Comparison of ENCODE assay signal across 8 cellular contexts in the genomic region with DNA sequence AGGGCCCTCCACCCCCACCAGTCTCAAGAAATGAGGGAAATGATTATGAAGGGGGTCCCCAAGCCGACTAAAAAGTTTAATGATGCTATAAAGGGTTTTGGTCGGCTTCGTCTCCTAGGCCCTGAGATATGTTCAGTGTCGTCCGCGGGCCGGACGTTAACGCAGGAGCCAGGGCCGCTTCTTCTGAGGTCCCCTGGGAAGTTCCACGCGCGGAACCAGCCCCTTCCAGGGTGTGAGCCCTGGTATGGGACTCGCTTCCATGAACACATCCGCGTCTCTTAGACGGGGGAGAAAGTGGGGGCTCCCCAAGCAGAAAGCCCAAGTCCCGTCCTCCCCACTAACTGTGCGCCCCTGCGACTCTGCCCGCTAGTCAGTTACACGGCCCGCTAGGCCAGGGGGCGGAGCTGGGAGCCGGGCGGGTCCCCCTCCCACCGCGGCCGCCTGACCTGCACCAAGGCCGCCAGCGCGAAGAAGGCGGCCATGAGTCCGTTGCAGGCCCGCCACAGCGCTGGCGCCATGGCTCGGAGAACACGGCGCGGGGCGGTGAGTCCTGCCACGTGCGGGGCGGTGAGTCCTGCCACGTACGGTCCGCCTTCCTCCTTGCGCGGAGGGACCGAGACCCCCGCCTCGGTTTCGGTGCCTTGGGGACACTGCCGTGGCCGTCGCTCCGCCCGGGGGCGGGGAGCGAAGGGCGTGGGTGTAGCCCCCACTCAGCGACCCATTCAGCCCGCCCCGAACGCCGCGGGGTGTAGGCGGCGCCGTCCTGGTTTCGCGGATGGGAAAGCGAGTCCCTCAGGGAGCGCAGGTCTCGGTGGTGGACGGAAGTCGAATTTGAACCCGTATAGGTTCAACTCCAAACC. TPM values are rescaled to one million over a fixed set of nuclear protein-coding genes. Genes with fewer than 3 reads are reported as not detected.
DNase-seq lines count a peak whose midpoint lies in the region; TF ChIP-seq lines count a peak whose summit lies in the region.

A gene (minus strand): TSS at position 690 of the 860 bp plus-strand sequence. CDS start 172 bp downstream, at position 518.

- H3K4me2 ChIP-seq in H9 (ENCODE audit: insufficient read depth, insufficient read length, low read length) = peak within 1 kb of the TSS; percentile 65
- peak within 1 kb of the TSS; percentile 51 for H3K4me2 ChIP-seq in neuronal stem cell (ENCODE audit: insufficient read depth, low read length, poor library complexity, severe bottlenecking)

- H2BK20ac ChIP-seq in H9 (ENCODE audit: low read depth, low read length, poor library complexity, severe bottlenecking) = no peak within 1 kb of the TSS

- H3K9me3 ChIP-seq in H9 (ENCODE audit: control insufficient read depth, low read depth, low read length) = no peaks in the 10 kb centered on the region
- H3K9me3 ChIP-seq in neuronal stem cell (replicated peaks in 1 of 2; ENCODE audit: control insufficient read depth in 2 of 2, insufficient read depth in 1 of 2, low read depth in 1 of 2, low read length in 2 of 2) = no peaks in the 10 kb centered on the region
- H3K9me3 ChIP-seq in thyroid gland = no peaks in the 10 kb centered on the region

- no peak within 1 kb of the TSS for H2BK12ac ChIP-seq in H9 (ENCODE audit: insufficient read length, low read depth, low read length)
- peak within 1 kb of the TSS; percentile 36 for H2BK12ac ChIP-seq in neuronal stem cell (ENCODE audit: low read length)

- peak within 1 kb of the TSS; percentile 94 to 98 (median 95) for H3K27ac Mint-ChIP-seq in H9
- peak within 1 kb of the TSS; percentile 86 for H3K27ac Mint-ChIP-seq in activated naive CD4-positive, alpha-beta T cell treated with anti-CD3 and anti-CD28 coated beads, Interleukin-2, amount 50 U/mL, for 24 hours

- H3K4me1 ChIP-seq in H9 (ENCODE audit: insufficient read depth, low read length) (no peaks in the 10 kb centered on the region; the same call in 1 of the 2 replicates), neuronal stem cell (ENCODE audit: control insufficient read depth in 2 of 2, insufficient read depth in 1 of 2, low read depth in 1 of 2, low read length in 2 of 2) (peaks cover 1 to 4% of the 10 kb centered on the region in 2 donors), thyroid gland (peaks cover 0 to 4% of the 10 kb centered on the region in 2 donors)

- no peaks in the 10 kb centered on the region for H3K79me2 ChIP-seq in H9 (ENCODE audit: insufficient read depth, low read length)

- no peaks in the 10 kb centered on the region for H3K27me3 ChIP-seq in H9 (ENCODE audit: insufficient read depth, low read length)
- peaks cover 0 to 11% (median 3%) of the 10 kb centered on the region in 3 experiments for H3K27me3 ChIP-seq in neuronal stem cell (ENCODE audit: control insufficient read depth in 3 of 3, insufficient read depth in 3 of 3, low read depth in 1 of 3, low read length in 3 of 3)
- H3K27me3 ChIP-seq in thyroid gland = no peaks in the 10 kb centered on the region

- peaks cover 0 to 2% of the 10 kb centered on the region in 2 experiments; a peak in 4 of 5 replicates for H3K9me3 Mint-ChIP-seq in H9
- H3K9me3 Mint-ChIP-seq in activated naive CD4-positive, alpha-beta T cell treated with anti-CD3 and anti-CD28 coated beads, Interleukin-2, amount 50 U/mL, for 24 hours = no peaks in the 10 kb centered on the region

- no peaks in the 10 kb centered on the region for H3K23me2 ChIP-seq in H9 (ENCODE audit: insufficient read length, low read depth, low read length, poor library complexity, severe bottlenecking)

- no peak within 1 kb of the TSS for H3K23ac ChIP-seq in H9 (ENCODE audit: insufficient read length, low read depth, low read length)
- peak within 1 kb of the TSS; percentile 57 for H3K23ac ChIP-seq in neuronal stem cell (ENCODE audit: low read depth, low read length, poor library complexity)

- H2BK15ac ChIP-seq in H9 (ENCODE audit: low read depth, low read length) = no peak within 1 kb of the TSS
- peak within 1 kb of the TSS; percentile 50 for H2BK15ac ChIP-seq in neuronal stem cell (ENCODE audit: low read length)

- H3K9ac ChIP-seq in H9 (ENCODE audit: extremely low read depth, insufficient read length, low read length) (peak within 1 kb of the TSS; percentile 48), neuronal stem cell (ENCODE audit: low read depth, low read length, poor library complexity) (peak within 1 kb of the TSS; percentile 68)

- H3K79me1 ChIP-seq in H9 (ENCODE audit: insufficient read depth, low read depth, low read length, poor library complexity, severe bottlenecking) (no peaks in the 10 kb centered on the region), neuronal stem cell (ENCODE audit: low read depth, low read length) (no peaks in the 10 kb centered on the region)

- H4K91ac ChIP-seq in H9 (ENCODE audit: insufficient read length, low read depth, low read length) (no peak within 1 kb of the TSS), neuronal stem cell (ENCODE audit: low read depth, low read length, poor library complexity) (no peak within 1 kb of the TSS)

- peak within 1 kb of the TSS; percentile 48 for H4K5ac ChIP-seq in H9 (ENCODE audit: insufficient read length, low read depth, low read length)

- peaks cover 20 to 21% of the 10 kb centered on the region in 2 experiments for H3K4me1 Mint-ChIP-seq in H9
- H3K4me1 Mint-ChIP-seq in activated naive CD4-positive, alpha-beta T cell treated with anti-CD3 and anti-CD28 coated beads, Interleukin-2, amount 50 U/mL, for 24 hours = peaks cover 26% of the 10 kb centered on the region

- H2BK120ac ChIP-seq in H9 (ENCODE audit: low read depth, low read length, poor library complexity, severe bottlenecking) (no peak within 1 kb of the TSS), neuronal stem cell (ENCODE audit: low read depth, low read length) (no peak within 1 kb of the TSS)

- H3K4ac ChIP-seq in H9 (ENCODE audit: low read depth, low read length) (no peak within 1 kb of the TSS), neuronal stem cell (ENCODE audit: low read length) (no peak within 1 kb of the TSS)

- intact Hi-C loops in thyroid gland (cut with DNase I) = no loop called here

- no peaks in the 10 kb centered on the region for H3K36me3 ChIP-seq in neuronal stem cell (replicated peaks in 1 of 2; ENCODE audit: control insufficient read depth in 2 of 2, insufficient read depth in 2 of 2, low read length in 2 of 2)
- peaks cover 0 to 8% of the 10 kb centered on the region in 2 donors for H3K36me3 ChIP-seq in thyroid gland

- H3K27ac ChIP-seq in H9 (ENCODE audit: insufficient read length, low read depth, low read length) (peak within 1 kb of the TSS; percentile 6), neuronal stem cell (replicated peaks; ENCODE audit: low read length) (no peak within 1 kb of the TSS), thyroid gland (peak within 1 kb of the TSS; percentile 82 to 97 (median 93))

- no peak within 1 kb of the TSS for H2BK5ac ChIP-seq in H9 (ENCODE audit: insufficient read length, low read length)
- no peak within 1 kb of the TSS for H2BK5ac ChIP-seq in neuronal stem cell (ENCODE audit: low read length)

- no peak within 1 kb of the TSS for H3T11ph ChIP-seq in H9 (ENCODE audit: low read length)

- peak within 1 kb of the TSS; percentile 4 to 79 for H3K4me3 ChIP-seq in neuronal stem cell (ENCODE audit: low read length in 2 of 2)
- H3K4me3 ChIP-seq in thyroid gland (replicated peaks in 1 of 3) = peak within 1 kb of the TSS; percentile 29 to 66 (median 56)

- no peak within 1 kb of the TSS for H3K56ac ChIP-seq in H9 (ENCODE audit: insufficient read length, low read depth, low read length)

- no CpG with 5 or more reads among the region's 79 CpGs for WGBS in H9 (ENCODE audit: extremely low coverage, insufficient read length, low lambda C conversion rate)
- no CpG with 5 or more reads among the region's 79 CpGs for WGBS in neuronal stem cell (ENCODE audit: extremely low coverage in 2 of 2, insufficient read length in 2 of 2, insufficient replicate concordance in 1 of 2), 2 donors
- 3 to 6% methylated on average over 22 to 27 of the region's 79 CpGs for WGBS in thyroid gland, 2 donors

- no peak within 1 kb of the TSS for H2AK5ac ChIP-seq in H9 (ENCODE audit: insufficient read length, low read length)
- H2AK5ac ChIP-seq in neuronal stem cell (ENCODE audit: low read depth, low read length) = peak within 1 kb of the TSS; percentile 6

- no peaks in the 10 kb centered on the region for H4K20me1 ChIP-seq in H9 (ENCODE audit: control insufficient read depth, insufficient read depth, insufficient read length)

- H4K8ac ChIP-seq in H9 (replicated peaks; ENCODE audit: insufficient read length, low read depth, low read length) (no peak within 1 kb of the TSS), neuronal stem cell (ENCODE audit: low read depth, low read length) (no peak within 1 kb of the TSS)

- H2AFZ ChIP-seq in H9 (ENCODE audit: low read length) (peak within 1 kb of the TSS; percentile 50), neuronal stem cell (ENCODE audit: low read length) (peak within 1 kb of the TSS; percentile 77)

- peaks cover 1% of the 10 kb centered on the region; the same call in 1 of the 2 replicates for H3K27me3 Mint-ChIP-seq in H9 (ENCODE audit: low read depth)
- no peaks in the 10 kb centered on the region for H3K27me3 Mint-ChIP-seq in activated naive CD4-positive, alpha-beta T cell treated with anti-CD3 and anti-CD28 coated beads, Interleukin-2, amount 50 U/mL, for 24 hours

- TF ChIP-seq POLR2A in thyroid gland (IDR thresholded peaks at IDR 0.05) = peak; percentile 56 to 83

- H3K4me3 Mint-ChIP-seq in H9 = peak within 1 kb of the TSS; percentile 79 to 90
- peak within 1 kb of the TSS; percentile 96 for H3K4me3 Mint-ChIP-seq in activated naive CD4-positive, alpha-beta T cell treated with anti-CD3 and anti-CD28 coated beads, Interleukin-2, amount 50 U/mL, for 24 hours

- peak within 1 kb of the TSS; percentile 88 for H3K18ac ChIP-seq in H9 (ENCODE audit: insufficient read length, low read depth, low read length)
- peak within 1 kb of the TSS; percentile 97 for H3K18ac ChIP-seq in neuronal stem cell (ENCODE audit: low read length)

- H3K36me3 Mint-ChIP-seq in H9 (ENCODE audit: insufficient read depth in 1 of 3, low read depth in 3 of 3) = peaks cover 0 to 4% (median 2%) of the 10 kb centered on the region in 3 experiments; a peak in 4 of 7 replicates
- no peaks in the 10 kb centered on the region for H3K36me3 Mint-ChIP-seq in activated naive CD4-positive, alpha-beta T cell treated with anti-CD3 and anti-CD28 coated beads, Interleukin-2, amount 50 U/mL, for 24 hours

- DNase-seq in GM03348 (ENCODE audit: low spot score) (peak; percentile 90), H9 (peak; percentile 91), NOMO-1 treated with DMSO at 0.1 percent for 48 hours (lab: John Stamatoyannopoulos, UW; ENCODE audit: unreplicated experiment) (peak; percentile 61), germinal center (ENCODE audit: low spot score) (peak; percentile 25), neuronal stem cell (ENCODE audit: low spot score) (peak; percentile 66), thyroid gland (peak; percentile 85), KG1 (lab: John Stamatoyannopoulos, UW) (no peak)

- H3K14ac ChIP-seq in H9 (ENCODE audit: insufficient read depth, low read length) (peak within 1 kb of the TSS; percentile 94), neuronal stem cell (ENCODE audit: low read length) (no peak within 1 kb of the TSS)

- TF ChIP-seq CTCF in H9 (conservative IDR thresholded peaks at IDR 0.05) = no peak
- TF ChIP-seq CTCF in thyroid gland (IDR thresholded peaks at IDR 0.05) = no peak

RNA-seq across cellular contexts. Expression of the gene that starts here (rescaled TPM):
- 6.1 and 7.1 TPM in 2 replicates for total RNA-seq in H9 (2021)
- 0.53 TPM for polyA plus RNA-seq in neuronal stem cell (2013, experiment 1 of 2)
- 0.69 TPM for polyA plus RNA-seq in neuronal stem cell (2013, experiment 2 of 2)
- 10 to 100 TPM; 13.1 to 17.6 (median 15.5) TPM for total RNA-seq in thyroid gland
